17 cellular contexts compared by ENCODE assay signal in the genomic region with DNA sequence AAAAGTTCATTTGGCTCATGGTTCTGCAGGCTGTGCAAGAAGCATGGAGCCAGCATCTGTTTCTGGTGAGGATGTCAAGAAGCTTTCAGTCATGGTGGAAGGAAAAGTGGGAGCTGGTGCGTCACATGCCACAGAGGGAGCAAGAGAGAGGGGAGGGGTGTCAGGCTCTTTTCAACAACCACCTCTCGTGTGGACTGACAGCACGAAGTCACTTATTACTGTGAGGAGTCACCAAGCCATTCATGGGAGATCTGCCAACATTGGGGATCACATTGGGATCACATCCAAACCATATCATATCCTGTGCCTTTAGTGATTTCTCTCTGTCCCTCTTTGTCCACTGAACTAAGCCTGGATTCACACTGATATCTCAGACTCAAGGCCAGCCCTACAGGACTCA.
A peak's percentile ranks its signal among the peaks of the same experiment; 100 is the strongest.
DNase-seq lines count a peak whose midpoint lies in the region; ATAC-seq, FAIRE-seq and TF ChIP-seq lines count a peak whose summit lies in the region.
"Had no signal": no experiment of that assay in that cellular context is flagged by ENCODE, and none has a peak within 500 bp of the region (broad histone marks: within the 10 kb centered on the region; RNA-seq: fewer than 3 reads in every experiment).

No MANE protein-coding gene starts in this region.

- POLR2A ChIA-PET in A549 (lab: Yijun Ruan, JAX): no interaction called here
- POLR2A ChIA-PET in CD8-positive, alpha-beta T cell (lab: Charles Lee): interaction anchor here (2.3 kb wide), 1 partner anchor 14 kb away, joined by 8 read pairs; no protein-coding TSS in a partner anchor

- no peaks in the 10 kb centered on the region for H3K27me3 Mint-ChIP-seq in CD8-positive, alpha-beta T cell (ENCODE audit: low read depth)

- H3K4me3 ChIP-seq in A549: no peak overlapping the region
- H3K4me3 ChIP-seq in BLaER1: no peak overlapping the region
- H3K4me3 ChIP-seq in RWPE2 (ENCODE audit: severe bottlenecking): no peak overlapping the region
- H3K4me3 ChIP-seq in keratinocyte (ENCODE audit: control insufficient read depth in 2 of 3, extremely low read depth in 1 of 3, insufficient read depth in 2 of 3, low read depth in 1 of 3, low read length in 3 of 3): peak overlapping the region in 1 of 3 experiments; percentile 14
- no peak overlapping the region for H3K4me3 ChIP-seq in dorsolateral prefrontal cortex
- H3K4me3 ChIP-seq in CD8-positive, alpha-beta T cell (ENCODE audit: low read depth, low read length): no peak overlapping the region
- H3K4me3 ChIP-seq: SJCRH30 had no signal

- no peak overlapping the region for H3K4me3 Mint-ChIP-seq in CD8-positive, alpha-beta T cell
- H3K4me3 Mint-ChIP-seq: H9 had no signal

- no peaks in the 10 kb centered on the region for H3K9me1 ChIP-seq in keratinocyte (ENCODE audit: control insufficient read depth, extremely low read depth, insufficient read depth, low read length)

- TF ChIP-seq CTCF in A549 (IDR thresholded peaks at IDR 0.05): no peak
- TF ChIP-seq CTCF in RWPE2 (IDR thresholded peaks at IDR 0.05; ENCODE audit: poor library complexity, severe bottlenecking): no peak
- no peak for TF ChIP-seq CTCF in keratinocyte (optimal IDR thresholded peaks at IDR 0.05 in 1 of 3, IDR thresholded peaks at IDR 0.05 in 1 of 3, conservative IDR thresholded peaks at IDR 0.05 in 1 of 3; ENCODE audit: extremely low read depth in 1 of 3, insufficient read depth in 2 of 3, low read length in 3 of 3)
- TF ChIP-seq CTCF in dorsolateral prefrontal cortex (IDR thresholded peaks at IDR 0.05 in 54 of 56, conservative IDR thresholded peaks at IDR 0.05 in 2 of 56; ENCODE audit: low read depth in 1 of 56, partially characterized antibody in 56 of 56): no peak
- no peak for TF ChIP-seq CTCF in CD8-positive, alpha-beta T cell (IDR thresholded peaks at IDR 0.05)

- no peak for ATAC-seq in A549
- ATAC-seq in RWPE2 (ENCODE audit: low read depth): no peak
- no peak for ATAC-seq in HG03354 (IDR thresholded peaks at IDR 0.05; ENCODE audit: poor library complexity, severe bottlenecking, unreplicated experiment)
- no peak for ATAC-seq in CD8-positive, alpha-beta T cell

- H3K27me3 ChIP-seq in BLaER1: no peaks in the 10 kb centered on the region
- no peaks in the 10 kb centered on the region for H3K27me3 ChIP-seq in RWPE2 (ENCODE audit: insufficient read depth, poor library complexity, severe bottlenecking)
- no peaks in the 10 kb centered on the region for H3K27me3 ChIP-seq in keratinocyte (ENCODE audit: control insufficient read depth, extremely low read depth, insufficient read depth, low read length)
- no peaks in the 10 kb centered on the region for H3K27me3 ChIP-seq in dorsolateral prefrontal cortex
- H3K27me3 ChIP-seq in CD8-positive, alpha-beta T cell (ENCODE audit: insufficient read depth, low read length): no peaks in the 10 kb centered on the region
- H3K27me3 ChIP-seq: SJCRH30 had no signal

- no peak for DNase-seq in A549 (ENCODE audit: low read depth in 1 of 2, low spot score in 1 of 2)
- peak; percentile 23 for DNase-seq in RWPE2 (ENCODE audit: low spot score)
- no peak for DNase-seq in keratinocyte (ENCODE audit: low read depth, low spot score)
- DNase-seq in dorsolateral prefrontal cortex: no peak
- DNase-seq in CD8-positive, alpha-beta T cell: no peak
- no peak for DNase-seq in ACHN
- DNase-seq: dermis blood vessel endothelial cell, H9, kidney glomerular epithelial cell, midbrain, NCI-H1092, NCI-H2171, occipital lobe, SJCRH30 had no signal

- 33% methylated on average over 3 of the region's 3 CpGs for WGBS in A549 (ENCODE audit: missing lambda C conversion rate)

- no peaks in the 10 kb centered on the region for H3K9me3 ChIP-seq in A549
- H3K9me3 ChIP-seq in BLaER1: peaks cover 19% of the 10 kb centered on the region
- no peaks in the 10 kb centered on the region for H3K9me3 ChIP-seq in RWPE2 (ENCODE audit: severe bottlenecking)
- no peaks in the 10 kb centered on the region for H3K9me3 ChIP-seq in keratinocyte (ENCODE audit: control insufficient read depth, low read depth, low read length)
- H3K9me3 ChIP-seq in CD8-positive, alpha-beta T cell (ENCODE audit: low read length): no peaks in the 10 kb centered on the region
- H3K9me3 ChIP-seq: SJCRH30 had no signal

- peak overlapping the region; percentile 51; the same call in 1 of the 3 replicates for H3K4me2 ChIP-seq in A549
- peak overlapping the region; percentile 48 for H3K4me2 ChIP-seq in BLaER1
- H3K4me2 ChIP-seq in keratinocyte (ENCODE audit: control insufficient read depth, extremely low read depth, insufficient read depth, low read depth, low read length): peak overlapping the region; percentile 37

- H3K4me1 Mint-ChIP-seq in CD8-positive, alpha-beta T cell (ENCODE audit: low read depth): peaks cover 20% of the 10 kb centered on the region

- H3K27ac ChIP-seq in A549 (peak overlapping the region; percentile 68 to 73; a peak in 4 of 6 replicates), BLaER1 (no peak overlapping the region), RWPE2 (ENCODE audit: poor library complexity, severe bottlenecking) (peak overlapping the region; percentile 68), keratinocyte (ENCODE audit: control insufficient read depth, insufficient read depth, low read length) (peak overlapping the region; percentile 84), dorsolateral prefrontal cortex (no peak overlapping the region)
- H3K27ac ChIP-seq in CD8-positive, alpha-beta T cell (ENCODE audit: low read depth, low read length): no peak overlapping the region
- H3K27ac ChIP-seq: SJCRH30 had no signal

- no peak for TF ChIP-seq EP300 in A549 (IDR thresholded peaks at IDR 0.05)

- no peaks in the 10 kb centered on the region for H3K36me3 Mint-ChIP-seq in CD8-positive, alpha-beta T cell

- H3K36me3 ChIP-seq in BLaER1 (no peaks in the 10 kb centered on the region), RWPE2 (ENCODE audit: low read depth) (no peaks in the 10 kb centered on the region), keratinocyte (ENCODE audit: control insufficient read depth in 2 of 2, extremely low read depth in 1 of 2, insufficient read depth in 2 of 2, low read length in 2 of 2) (no peaks in the 10 kb centered on the region)
- H3K36me3 ChIP-seq in CD8-positive, alpha-beta T cell (ENCODE audit: insufficient read depth, low read length): no peaks in the 10 kb centered on the region
- H3K36me3 ChIP-seq: SJCRH30 had no signal

- TF ChIP-seq RAD21 in A549 (conservative IDR thresholded peaks at IDR 0.05 in 1 of 2, IDR thresholded peaks at IDR 0.05 in 1 of 2): no peak

- in situ Hi-C loops in ACHN (cut with HindIII; ENCODE audit: low pct_ligation_motif_present, low pct_unique_long_range_greater_than_20kb, low sequenced_read_pairs): no loop called here

- no peaks in the 10 kb centered on the region for H3K79me2 ChIP-seq in keratinocyte (ENCODE audit: control insufficient read depth, insufficient read depth, low read length)

- H3K27ac Mint-ChIP-seq in CD8-positive, alpha-beta T cell: no peak overlapping the region

- peaks cover 4% of the 10 kb centered on the region for H3K9me3 Mint-ChIP-seq in CD8-positive, alpha-beta T cell
- H3K9me3 Mint-ChIP-seq: H9 had no signal

- FAIRE-seq in A549 (lab: Jason Lieb, UNC) (no peak), keratinocyte (lab: Jason Lieb, UNC) (no peak)
- FAIRE-seq: TTC549 had no signal

- TF ChIP-seq POLR2A in A549 (IDR thresholded peaks at IDR 0.05; ENCODE audit: low read length): no peak

- dilution Hi-C loops in keratinocyte (cut with MboI; ENCODE audit: extremely low pct_ligation_motif_present, low sequenced_read_pairs): no loop called here

- CTCF ChIA-PET in A549 (lab: Yijun Ruan, JAX): interaction anchor here (1.3 to 6.6 kb wide), 8 partner anchors 10 to 46 kb away, joined by 3 to 53 read pairs (median 8); no protein-coding TSS in a partner anchor
- CTCF ChIA-PET in CD8-positive, alpha-beta T cell (lab: Charles Lee): interaction anchor here (1.0 to 4.7 kb wide), 4 partner anchors 31 to 257 kb away, joined by 3 to 27 read pairs (median 4); no protein-coding TSS in a partner anchor

- intact Hi-C loops in dorsolateral prefrontal cortex (cut with DNase I): no loop called here
- intact Hi-C loops in CD8-positive, alpha-beta T cell (cut with DNase I, micrococcal nuclease): no loop called here

- H3K4me1 ChIP-seq in A549 (peaks cover 35% of the 10 kb centered on the region), BLaER1 (peaks cover 77% of the 10 kb centered on the region), RWPE2 (ENCODE audit: insufficient read depth, poor library complexity, severe bottlenecking) (peaks cover 25% of the 10 kb centered on the region), keratinocyte (ENCODE audit: control insufficient read depth, extremely low read depth, insufficient read depth, low read length) (peaks cover 32% of the 10 kb centered on the region)
- peaks cover 8% of the 10 kb centered on the region for H3K4me1 ChIP-seq in CD8-positive, alpha-beta T cell (ENCODE audit: insufficient read depth, low read length)
- H3K4me1 ChIP-seq: SJCRH30 had no signal

- H2AFZ ChIP-seq in keratinocyte (ENCODE audit: control insufficient read depth, low read length): peak overlapping the region; percentile 40

- H3K9ac ChIP-seq in BLaER1: no peak overlapping the region
- H3K9ac ChIP-seq in keratinocyte (ENCODE audit: control insufficient read depth, extremely low read depth, insufficient read depth, low read length): peak overlapping the region; percentile 36

- H4K20me1 ChIP-seq in BLaER1 (no peaks in the 10 kb centered on the region), keratinocyte (ENCODE audit: control insufficient read depth, extremely low read depth, insufficient read depth, low read length) (no peaks in the 10 kb centered on the region)

TF ChIP-seq in A549, 52 proteins besides CTCF, POLR2A, EP300 and RAD21:
- no peak for TF ChIP-seq KDM1A (IDR thresholded peaks at IDR 0.05; ENCODE audit: low read depth)

Comparison
In these comparisons a context has a peak if more than half of its experiments do, and no peak if none do; other contexts are left out.
1. H3K27ac ChIP-seq: peak in A549 (2 of 2), RWPE2 (single experiment) and keratinocyte (single experiment); none in BLaER1 (single experiment), dorsolateral prefrontal cortex (0 of 59) and CD8-positive, alpha-beta T cell (single experiment).
2. Peak in every context shown above with its lines, with median percentiles within 50 percentile points of each other: H3K4me2 ChIP-seq.